Comparison of ENCODE assay signal across 17 cellular contexts in genomic region chr20:48814633-48815032, GRCh38. TPM values are rescaled to one million over a fixed set of nuclear protein-coding genes. Genes with fewer than 3 reads are reported as not detected.
DNase-seq lines count a peak whose midpoint lies in the region; ATAC-seq and TF ChIP-seq lines count a peak whose summit lies in the region.
"Had no signal": no experiment of that assay in that cellular context is flagged by ENCODE, and none has a peak within 500 bp of the region (broad histone marks: within the 10 kb centered on the region; RNA-seq: fewer than 3 reads in every experiment).

No MANE protein-coding gene starts in this region.

- no peak overlapping the region for H2AFZ ChIP-seq in neuronal stem cell (ENCODE audit: low read length)
- H2AFZ ChIP-seq: GM23338 had no signal

- intact Hi-C loops in A673 (cut with micrococcal nuclease; ENCODE audit: unreplicated experiment) (no loop called here), dorsolateral prefrontal cortex (cut with DNase I) (no loop called here)

- no peak overlapping the region for H4K8ac ChIP-seq in neuronal stem cell (ENCODE audit: low read depth, low read length)

- peak; percentile 90 for DNase-seq in NCI-H82 (lab: John Stamatoyannopoulos, UW)
- no peak for DNase-seq in NCI-H82 treated with DMSO at 0.1 percent for 48 hours (lab: John Stamatoyannopoulos, UW; ENCODE audit: unreplicated experiment)
- no peak for DNase-seq in A673 (ENCODE audit: low spot score)
- DNase-seq in WERI-Rb-1: peak; percentile 63
- DNase-seq in dorsolateral prefrontal cortex: no peak
- no peak for DNase-seq in neuronal stem cell (ENCODE audit: low spot score)
- DNase-seq in activated gamma-delta T cell treated with Interleukin-2 at 50 U/mL for 16 hours: no peak
- DNase-seq: DMS 273 treated with DMSO at 0.1 percent for 48 hours, GDM1, NCI-H187, NCI-H345, NCI-H526 treated with DMSO at 0.1 percent for 48 hours, RPMI8226 had no signal

- TF ChIP-seq CTCF in A673 (conservative IDR thresholded peaks at IDR 0.05; ENCODE audit: low read depth, low read length) (no peak), WERI-Rb-1 (IDR thresholded peaks at IDR 0.05; ENCODE audit: low read depth, low read length) (no peak), dorsolateral prefrontal cortex (IDR thresholded peaks at IDR 0.05 in 54 of 56, conservative IDR thresholded peaks at IDR 0.05 in 2 of 56; ENCODE audit: low read depth in 1 of 56, partially characterized antibody in 56 of 56) (no peak)

- no peak overlapping the region for H2AK5ac ChIP-seq in neuronal stem cell (ENCODE audit: low read depth, low read length)

- peaks cover 2% of the 10 kb centered on the region for H3K79me1 ChIP-seq in neuronal stem cell (ENCODE audit: low read depth, low read length)

- H3K4me1 ChIP-seq in A673 (ENCODE audit: insufficient read depth, low read length, poor library complexity, severe bottlenecking) (peaks cover 45% of the 10 kb centered on the region), neuronal stem cell (ENCODE audit: control insufficient read depth in 2 of 2, insufficient read depth in 1 of 2, low read depth in 1 of 2, low read length in 2 of 2) (no peaks in the 10 kb centered on the region)

- CTCF ChIA-PET in A673 (lab: Charles Lee): no interaction called here

- H2BK5ac ChIP-seq in neuronal stem cell (ENCODE audit: low read length): no peak overlapping the region

- H3K27me3 ChIP-seq in A673 (replicated peaks; ENCODE audit: insufficient read depth, low read depth, low read length, poor library complexity) (no peaks in the 10 kb centered on the region), WERI-Rb-1 (ENCODE audit: insufficient read depth, low read depth, severe bottlenecking) (no peaks in the 10 kb centered on the region), dorsolateral prefrontal cortex (no peaks in the 10 kb centered on the region), neuronal stem cell (ENCODE audit: control insufficient read depth in 3 of 3, insufficient read depth in 3 of 3, low read depth in 1 of 3, low read length in 3 of 3) (no peaks in the 10 kb centered on the region)

- H3K9me3 ChIP-seq in A673 (ENCODE audit: low read depth, low read length, poor library complexity, severe bottlenecking) (no peaks in the 10 kb centered on the region), WERI-Rb-1 (ENCODE audit: severe bottlenecking) (peaks cover 7% of the 10 kb centered on the region), neuronal stem cell (replicated peaks in 1 of 2; ENCODE audit: control insufficient read depth in 2 of 2, insufficient read depth in 1 of 2, low read depth in 1 of 2, low read length in 2 of 2) (peaks cover 0 to 7% of the 10 kb centered on the region in 2 donors)

- H3K23ac ChIP-seq in neuronal stem cell (ENCODE audit: low read depth, low read length, poor library complexity): no peak overlapping the region

- H3K9ac ChIP-seq in neuronal stem cell (ENCODE audit: low read depth, low read length, poor library complexity): no peak overlapping the region

- no peak overlapping the region for H2BK120ac ChIP-seq in neuronal stem cell (ENCODE audit: low read depth, low read length)

- no peak overlapping the region for H3K18ac ChIP-seq in neuronal stem cell (ENCODE audit: low read length)

- no peak overlapping the region for H3K4ac ChIP-seq in neuronal stem cell (ENCODE audit: low read length)

- H3K4me2 ChIP-seq in neuronal stem cell (ENCODE audit: insufficient read depth, low read length, poor library complexity, severe bottlenecking): no peak overlapping the region
- H3K4me2 ChIP-seq: GM23338 had no signal

- WGBS in neuronal stem cell (ENCODE audit: extremely low coverage in 2 of 2, insufficient read length in 2 of 2, insufficient replicate concordance in 1 of 2), 2 donors: no CpG with 5 or more reads among the region's 5 CpGs

- H3K36me3 ChIP-seq in A673 (ENCODE audit: insufficient read depth, low read length, poor library complexity, severe bottlenecking) (peaks cover 52% of the 10 kb centered on the region), WERI-Rb-1 (peaks cover 9% of the 10 kb centered on the region), neuronal stem cell (replicated peaks in 1 of 2; ENCODE audit: control insufficient read depth in 2 of 2, insufficient read depth in 2 of 2, low read length in 2 of 2) (peaks cover 0 to 76% of the 10 kb centered on the region in 2 donors)

- H3K4me3 ChIP-seq in A673 (ENCODE audit: low read depth, low read length, poor library complexity, severe bottlenecking) (no peak overlapping the region), WERI-Rb-1 (ENCODE audit: low read depth, low read length) (no peak overlapping the region), dorsolateral prefrontal cortex (no peak overlapping the region), neuronal stem cell (ENCODE audit: low read length in 2 of 2) (no peak overlapping the region)
- H3K4me3 ChIP-seq: GM12878, GM23338 had no signal

- no peak for ATAC-seq in GM18498 (IDR thresholded peaks at IDR 0.05; ENCODE audit: unreplicated experiment)
- ATAC-seq: GM12878, GM23338 had no signal

- H4K91ac ChIP-seq in neuronal stem cell (ENCODE audit: low read depth, low read length, poor library complexity): no peak overlapping the region

- no TSS peak for BruUV-seq in A673 (replicated peaks; lab: Mats Ljungman, UMichigan)

- no peak overlapping the region for H2BK12ac ChIP-seq in neuronal stem cell (ENCODE audit: low read length)

- H3K14ac ChIP-seq in neuronal stem cell (ENCODE audit: low read length): no peak overlapping the region

- no peak overlapping the region for H2BK15ac ChIP-seq in neuronal stem cell (ENCODE audit: low read length)

- POLR2A ChIA-PET in A673 (lab: Charles Lee; ENCODE audit: low non-redundant PET): no interaction called here

- peak overlapping the region; percentile 14 for H3K27ac ChIP-seq in A673 (ENCODE audit: low read depth, low read length, poor library complexity, severe bottlenecking)
- peak overlapping the region; percentile 83 for H3K27ac ChIP-seq in WERI-Rb-1
- peak overlapping the region in 35 of 59 donors; percentile 32 to 95 (median 85) for H3K27ac ChIP-seq in dorsolateral prefrontal cortex
- no peak overlapping the region for H3K27ac ChIP-seq in neuronal stem cell (replicated peaks; ENCODE audit: low read length)
- H3K27ac ChIP-seq: 22Rv1 had no signal

RNA-seq across cellular contexts. Expression of gene PREX1, which starts 13.2 kb away (rescaled TPM):
- total RNA-seq in A673 (2021) (145 and 174 TPM in 2 replicates), dorsolateral prefrontal cortex (100 to 1,000 TPM in 76 of 120 experiments, 10 to 100 TPM in 44; 59.8 to 448 (median 117) TPM)
- polyA plus RNA-seq in neuronal stem cell (2013, experiment 1 of 2): 10.0 TPM
- polyA plus RNA-seq in neuronal stem cell (2013, experiment 2 of 2): 10.7 TPM

Comparison
In these comparisons a context has a peak if more than half of its experiments do, and no peak if none do; other contexts are left out.
1. DNase-seq: peak in NCI-H82 (single experiment) and WERI-Rb-1 (single experiment); none in NCI-H82 treated with DMSO at 0.1 percent for 48 hours (single experiment), A673 (single experiment), dorsolateral prefrontal cortex (0 of 10), neuronal stem cell (single experiment) and activated gamma-delta T cell treated with Interleukin-2 at 50 U/mL for 16 hours (single experiment).